Comparison of ENCODE assay signal across 25 cellular contexts in genomic region chrX:71976753-71977152, GRCh38.
DNase-seq lines count a peak whose midpoint lies in the region; ATAC-seq, FAIRE-seq and TF ChIP-seq lines count a peak whose summit lies in the region.
"Had no signal": no experiment of that assay in that cellular context is flagged by ENCODE, and none has a peak within 500 bp of the region (broad histone marks: within the 10 kb centered on the region; RNA-seq: fewer than 3 reads in every experiment).

No MANE protein-coding gene starts in this region.

- H3K4me2 ChIP-seq in A549 (no peak overlapping the region), astrocyte (ENCODE audit: low read length) (no peak overlapping the region), GM23248 (ENCODE audit: unreplicated experiment) (no peak overlapping the region)
- H3K4me2 ChIP-seq: smooth muscle cell had no signal

- H3K79me2 ChIP-seq in astrocyte (ENCODE audit: insufficient read depth, low read length) (no peaks in the 10 kb centered on the region), GM23248 (ENCODE audit: insufficient read depth) (no peaks in the 10 kb centered on the region)

- H3K27ac Mint-ChIP-seq in astrocyte (ENCODE audit: unreplicated experiment), result peak overlapping the region; percentile 78
- H3K27ac Mint-ChIP-seq in activated T-cell treated with anti-CD3 and anti-CD28 coated beads, Interleukin-2, amount 50 U/mL, for 24 hours, result no peak overlapping the region
- H3K27ac Mint-ChIP-seq: activated naive CD4-positive, alpha-beta T cell treated with anti-CD3 and anti-CD28 coated beads, Interleukin-2, amount 50 U/mL, for 24 hours; progenitor cell of endocrine pancreas; T-helper 2 cell treated with Interferon-gamma antibody and Interleukin-4, amounts not matched to agents 5 μg/mL and 100 μg/mL, for 36 hours had no signal

- H3K4me1 ChIP-seq in A549 (no peaks in the 10 kb centered on the region), astrocyte (ENCODE audit: insufficient read depth, low read length) (no peaks in the 10 kb centered on the region), GM23248 (ENCODE audit: insufficient read depth) (no peaks in the 10 kb centered on the region)

- no peaks in the 10 kb centered on the region for H3K27me3 Mint-ChIP-seq in astrocyte (ENCODE audit: low read depth, unreplicated experiment)
- H3K27me3 Mint-ChIP-seq in activated T-cell treated with anti-CD3 and anti-CD28 coated beads, Interleukin-2, amount 50 U/mL, for 24 hours, result peaks cover 66% of the 10 kb centered on the region
- H3K27me3 Mint-ChIP-seq: progenitor cell of endocrine pancreas had no signal

- FAIRE-seq in A549 (lab: Jason Lieb, UNC) (no peak), astrocyte (lab: Jason Lieb, UNC) (peak; percentile 88)
- FAIRE-seq: H54 had no signal

- H3K9me2 ChIP-seq in GM23248 (ENCODE audit: insufficient read depth), result no peaks in the 10 kb centered on the region

- POLR2A ChIA-PET in A549 (lab: Yijun Ruan, JAX), result no interaction called here

- no peak for TF ChIP-seq POLR2A in A549 (IDR thresholded peaks at IDR 0.05; ENCODE audit: low read length)

- H3K27ac ChIP-seq in A549, result no peak overlapping the region
- H3K27ac ChIP-seq in astrocyte (ENCODE audit: low read depth, low read length), result no peak overlapping the region
- H3K27ac ChIP-seq in GM23248, result no peak overlapping the region
- H3K27ac ChIP-seq: C4-2B had no signal

- H3K9ac ChIP-seq in astrocyte (ENCODE audit: low read length), result no peak overlapping the region
- no peak overlapping the region for H3K9ac ChIP-seq in GM23248

- H4K20me1 ChIP-seq in astrocyte (ENCODE audit: insufficient read depth, low read length), result no peaks in the 10 kb centered on the region
- H4K20me1 ChIP-seq in GM23248 (ENCODE audit: insufficient read depth), result no peaks in the 10 kb centered on the region

- CTCF ChIA-PET in A549 (lab: Yijun Ruan, JAX), result interaction anchor here (0.6 to 1.1 kb wide), 3 partner anchors 21 to 250 kb away, joined by 3 to 4 read pairs (median 4); no protein-coding TSS in a partner anchor

- no peak overlapping the region for H3K4me3 Mint-ChIP-seq in astrocyte (ENCODE audit: unreplicated experiment)
- no peak overlapping the region for H3K4me3 Mint-ChIP-seq in activated T-cell treated with anti-CD3 and anti-CD28 coated beads, Interleukin-2, amount 50 U/mL, for 24 hours
- H3K4me3 Mint-ChIP-seq: activated naive CD4-positive, alpha-beta T cell treated with anti-CD3 and anti-CD28 coated beads, Interleukin-2, amount 50 U/mL, for 24 hours; stimulated activated effector memory CD8-positive, alpha-beta T cell treated with anti-CD3 and anti-CD28 coated beads, Interleukin-12 subunit alpha, Interleukin-12 subunit beta, amount 100 ng/mL, for 72 hours; T-helper 2 cell treated with Interferon-gamma antibody and Interleukin-4, amounts not matched to agents 5 μg/mL and 100 μg/mL, for 36 hours had no signal

- no peaks in the 10 kb centered on the region for H3K36me3 Mint-ChIP-seq in astrocyte (ENCODE audit: low read depth, unreplicated experiment)
- no peaks in the 10 kb centered on the region for H3K36me3 Mint-ChIP-seq in activated T-cell treated with anti-CD3 and anti-CD28 coated beads, Interleukin-2, amount 50 U/mL, for 24 hours (ENCODE audit: low read depth)
- H3K36me3 Mint-ChIP-seq: activated naive CD4-positive, alpha-beta T cell treated with anti-CD3 and anti-CD28 coated beads, Interleukin-2, amount 50 U/mL, for 24 hours; stimulated activated effector memory CD8-positive, alpha-beta T cell treated with anti-CD3 and anti-CD28 coated beads, Interleukin-12 subunit alpha, Interleukin-12 subunit beta, amount 100 ng/mL, for 72 hours had no signal

- no peaks in the 10 kb centered on the region for H3K9me3 Mint-ChIP-seq in astrocyte (ENCODE audit: unreplicated experiment)
- H3K9me3 Mint-ChIP-seq in activated T-cell treated with anti-CD3 and anti-CD28 coated beads, Interleukin-2, amount 50 U/mL, for 24 hours, result no peaks in the 10 kb centered on the region
- H3K9me3 Mint-ChIP-seq: activated naive CD4-positive, alpha-beta T cell treated with anti-CD3 and anti-CD28 coated beads, Interleukin-2, amount 50 U/mL, for 24 hours; stimulated activated effector memory CD8-positive, alpha-beta T cell treated with anti-CD3 and anti-CD28 coated beads, Interleukin-12 subunit alpha, Interleukin-12 subunit beta, amount 100 ng/mL, for 72 hours; T-helper 2 cell treated with Interferon-gamma antibody and Interleukin-4, amounts not matched to agents 5 μg/mL and 100 μg/mL, for 36 hours had no signal

- H3F3A ChIP-seq in GM23248 (ENCODE audit: insufficient read depth), result no peaks in the 10 kb centered on the region

- in situ Hi-C loops in GM23248 (cut with MboI), result no loop called here

- TF ChIP-seq CTCF in A549 (IDR thresholded peaks at IDR 0.05) (no peak), GM12865 (IDR thresholded peaks at IDR 0.05; ENCODE audit: insufficient read depth, low read depth, low read length, missing control alignments) (no peak), astrocyte (IDR thresholded peaks at IDR 0.05; ENCODE audit: insufficient read depth, low read depth, low read length) (no peak)

- H3K4me3 ChIP-seq in A549 (no peak overlapping the region), GM12865 (ENCODE audit: low read depth, low read length) (no peak overlapping the region), astrocyte (ENCODE audit: insufficient read depth, low read depth, low read length) (no peak overlapping the region), GM23248 (no peak overlapping the region)
- H3K4me3 ChIP-seq: smooth muscle cell had no signal

- no peaks in the 10 kb centered on the region for H3K27me3 ChIP-seq in astrocyte (ENCODE audit: insufficient read depth, low read length)
- no peaks in the 10 kb centered on the region for H3K27me3 ChIP-seq in GM23248 (replicated peaks; ENCODE audit: insufficient read depth)

- H3K4me1 Mint-ChIP-seq in astrocyte (ENCODE audit: low read depth, unreplicated experiment), result peaks cover 11% of the 10 kb centered on the region
- H3K4me1 Mint-ChIP-seq in activated T-cell treated with anti-CD3 and anti-CD28 coated beads, Interleukin-2, amount 50 U/mL, for 24 hours (ENCODE audit: low read depth), result no peaks in the 10 kb centered on the region
- H3K4me1 Mint-ChIP-seq: activated naive CD4-positive, alpha-beta T cell treated with anti-CD3 and anti-CD28 coated beads, Interleukin-2, amount 50 U/mL, for 24 hours; stimulated activated effector memory CD8-positive, alpha-beta T cell treated with anti-CD3 and anti-CD28 coated beads, Interleukin-12 subunit alpha, Interleukin-12 subunit beta, amount 100 ng/mL, for 72 hours had no signal

- H2AFZ ChIP-seq in astrocyte (ENCODE audit: low read depth, low read length), result no peak overlapping the region
- no peak overlapping the region for H2AFZ ChIP-seq in GM23248

- H3K9me3 ChIP-seq in A549 (no peaks in the 10 kb centered on the region), astrocyte (ENCODE audit: insufficient read depth, low read depth, low read length) (no peaks in the 10 kb centered on the region), GM23248 (ENCODE audit: low read depth) (no peaks in the 10 kb centered on the region)

- H3K36me3 ChIP-seq in astrocyte (ENCODE audit: insufficient read depth, low read length) (no peaks in the 10 kb centered on the region), GM23248 (ENCODE audit: low read depth) (no peaks in the 10 kb centered on the region)

- no peak for TF ChIP-seq EP300 in A549 (IDR thresholded peaks at IDR 0.05)

- TF ChIP-seq RAD21 in A549 (conservative IDR thresholded peaks at IDR 0.05 in 1 of 2, IDR thresholded peaks at IDR 0.05 in 1 of 2), result no peak

- WGBS in A549 (ENCODE audit: missing lambda C conversion rate), result 59% methylated on average over 3 of the region's 3 CpGs
- 42 to 44% methylated on average over 3 of the region's 3 CpGs for WGBS in GM23248 (ENCODE audit: low coverage in 1 of 2, low lambda C conversion rate in 2 of 2, missing lambda C conversion rate in 2 of 2), 2 experiments

- no peak for DNase-seq in A549 (ENCODE audit: low read depth in 1 of 2, low spot score in 1 of 2)
- peak; percentile 3 for DNase-seq in GM12865 (ENCODE audit: low read depth)
- no peak for DNase-seq in astrocyte (ENCODE audit: low read depth)
- peak; percentile 65 for DNase-seq in kidney tubule cell (ENCODE audit: low spot score)
- no peak for DNase-seq in activated gamma-delta T cell (lab: John Stamatoyannopoulos, UW)
- no peak for DNase-seq in GM23248
- DNase-seq in activated T-cell treated with anti-CD3 and anti-CD28 coated beads, Interleukin-2, amount 50 U/mL, for 24 hours, result no peak
- no peak for DNase-seq in stimulated activated CD4-positive, alpha-beta T cell treated with anti-CD3 and anti-CD28 coated beads, Interleukin-4, amount 100 ng/mL, for 24 hours
- DNase-seq: activated CD4-positive, alpha-beta T cell treated with anti-CD3 and anti-CD28 coated beads, Interleukin-2, amount 50 U/mL, for 1 hour; anterior cingulate cortex; caudate nucleus; head of caudate nucleus; NCI-H1105 treated with DMSO at 0.1 percent for 48 hours; NCI-H2029; OCI-M1; stimulated activated CD4-positive, alpha-beta T cell treated with anti-CD3 and anti-CD28 coated beads, Interleukin-2, amount 100 ng/mL, for 24 hours; substantia nigra had no signal

- ATAC-seq in A549, result no peak
- ATAC-seq: Right ventricle myocardium inferior; stimulated activated effector memory CD8-positive, alpha-beta T cell treated with anti-CD3 and anti-CD28 coated beads, Interleukin-12 subunit alpha, Interleukin-12 subunit beta, amount 100 ng/mL, for 72 hours had no signal

TF ChIP-seq in A549, 52 proteins besides CTCF, POLR2A, EP300 and RAD21:
- peak; percentile 76 for TF ChIP-seq MAFK (IDR thresholded peaks at IDR 0.05; ENCODE audit: partially characterized antibody)
- TF ChIP-seq FOXS1 (CRISPR knock-in tag; IDR thresholded peaks at IDR 0.05), result no peak

Comparison
In these comparisons a context has a peak if more than half of its experiments do, and no peak if none do; other contexts are left out.
1. DNase-seq: peak in GM12865 (single experiment) and kidney tubule cell (single experiment); none in A549 (0 of 2), astrocyte (single experiment), activated gamma-delta T cell (single experiment), GM23248 (single experiment), activated T-cell treated with anti-CD3 and anti-CD28 coated beads, Interleukin-2, amount 50 U/mL, for 24 hours (single experiment) and stimulated activated CD4-positive, alpha-beta T cell treated with anti-CD3 and anti-CD28 coated beads, Interleukin-4, amount 100 ng/mL, for 24 hours (single experiment).